17 cellular contexts compared by ENCODE assay signal in genomic region chr3:25901796-25902195, GRCh38.
A peak's percentile ranks its signal among the peaks of the same experiment; 100 is the strongest.
DNase-seq lines count a peak whose midpoint lies in the region; ATAC-seq and TF ChIP-seq lines count a peak whose summit lies in the region.
"Had no signal": no experiment of that assay in that cellular context is flagged by ENCODE, and none has a peak within 500 bp of the region (broad histone marks: within the 10 kb centered on the region; RNA-seq: fewer than 3 reads in every experiment).

No MANE protein-coding gene starts in this region.

- no peaks in the 10 kb centered on the region for H3K9me3 Mint-ChIP-seq in CD4-positive, alpha-beta memory T cell
- peaks cover 0 to 2% (median 0%) of the 10 kb centered on the region in 9 donors for H3K9me3 Mint-ChIP-seq in naive thymus-derived CD8-positive, alpha-beta T cell

- peak overlapping the region in 7 of 8 donors; percentile 17 to 65 (median 51) for H3K4me3 Mint-ChIP-seq in CD4-positive, alpha-beta memory T cell
- H3K4me3 Mint-ChIP-seq in naive thymus-derived CD8-positive, alpha-beta T cell, result peak overlapping the region in 3 of 10 donors; percentile 1 to 34 (median 1)
- H3K4me3 Mint-ChIP-seq: CD14-positive monocyte had no signal

- intact Hi-C loops in CD4-positive, alpha-beta memory T cell (cut with micrococcal nuclease), result no loop called here

- H3K27ac ChIP-seq in CD4-positive, alpha-beta memory T cell (ENCODE audit: low read depth, low read length), result no peak overlapping the region
- H3K27ac ChIP-seq in VCaP, result peak overlapping the region; percentile 59

- H3K4me1 ChIP-seq in CD4-positive, alpha-beta memory T cell (ENCODE audit: insufficient read depth, low read length), result peaks cover 26% of the 10 kb centered on the region

- DNase-seq in CD4-positive, alpha-beta memory T cell, result peak; percentile 41 to 55 (median 47)
- peak; percentile 34 for DNase-seq in Jurkat, Clone E6-1 (ENCODE audit: low read depth, low spot score)
- DNase-seq in naive thymus-derived CD8-positive, alpha-beta T cell, result peak in 3 of 10 donors; percentile 13 to 47 (median 36)
- no peak for DNase-seq in H7
- DNase-seq in D341Med (ENCODE audit: low spot score), result no peak
- DNase-seq: ACHN, KG1, NCI-H1417 treated with DMSO at 0.1 percent for 48 hours, NCI-H187 treated with DMSO at 0.1 percent for 48 hours, NCI-H2227 treated with DMSO at 0.1 percent for 48 hours, NCI-H524, SIG-M5 had no signal

- peak overlapping the region in 3 of 7 donors; percentile 14 to 57 (median 22) for H3K27ac Mint-ChIP-seq in CD4-positive, alpha-beta memory T cell
- H3K27ac Mint-ChIP-seq in naive thymus-derived CD8-positive, alpha-beta T cell, result peak overlapping the region in 1 of 10 donors; percentile 1
- H3K27ac Mint-ChIP-seq: CD14-positive monocyte had no signal

- H3K4me1 Mint-ChIP-seq in CD4-positive, alpha-beta memory T cell, result peaks cover 23 to 42% (median 31%) of the 10 kb centered on the region in 4 donors
- peaks cover 2 to 19% (median 14%) of the 10 kb centered on the region in 4 donors for H3K4me1 Mint-ChIP-seq in naive thymus-derived CD8-positive, alpha-beta T cell
- H3K4me1 Mint-ChIP-seq: CD14-positive monocyte had no signal

- peak; percentile 42 to 79 for ATAC-seq in naive thymus-derived CD8-positive, alpha-beta T cell
- no peak for ATAC-seq in HG02884 (IDR thresholded peaks at IDR 0.05; ENCODE audit: unreplicated experiment)
- ATAC-seq: HepG2, SK-N-SH treated with all-trans-retinoic acid at 6 μM for 48 hours had no signal

- no peaks in the 10 kb centered on the region for H3K36me3 Mint-ChIP-seq in CD4-positive, alpha-beta memory T cell
- peaks cover 0 to 3% (median 0%) of the 10 kb centered on the region in 3 donors for H3K36me3 Mint-ChIP-seq in naive thymus-derived CD8-positive, alpha-beta T cell
- H3K36me3 Mint-ChIP-seq: CD14-positive monocyte had no signal

- POLR2A ChIA-PET in CD4-positive, alpha-beta memory T cell (lab: Charles Lee; ENCODE audit: partially characterized antibody), result interaction anchor here (0.9 to 1.3 kb wide), 2 partner anchors 10 to 119 kb away, joined by 3 to 5 read pairs; partner anchors contain the start of gene NGLY1
- POLR2A ChIA-PET in naive thymus-derived CD8-positive, alpha-beta T cell (lab: Charles Lee), result no interaction called here

- no peaks in the 10 kb centered on the region for H3K27me3 ChIP-seq in CD4-positive, alpha-beta memory T cell (ENCODE audit: insufficient read depth, low read length)
- H3K27me3 ChIP-seq in H7 (ENCODE audit: control insufficient read depth, insufficient read depth, low read length), result no peaks in the 10 kb centered on the region

- no peaks in the 10 kb centered on the region for H3K9me3 ChIP-seq in CD4-positive, alpha-beta memory T cell (ENCODE audit: control insufficient read depth in 1 of 2, low read length in 2 of 2)

- no peak overlapping the region for H3K4me3 ChIP-seq in CD4-positive, alpha-beta memory T cell (ENCODE audit: low read length in 2 of 2)
- H3K4me3 ChIP-seq in Jurkat, Clone E6-1 (ENCODE audit: low read length), result no peak overlapping the region
- no peak overlapping the region for H3K4me3 ChIP-seq in H7 (ENCODE audit: insufficient read depth, low read depth, low read length)

- no peaks in the 10 kb centered on the region for H3K36me3 ChIP-seq in CD4-positive, alpha-beta memory T cell (ENCODE audit: insufficient read depth, low read length)
- no peaks in the 10 kb centered on the region for H3K36me3 ChIP-seq in H7 (replicated peaks; ENCODE audit: control insufficient read depth, insufficient read depth, low read length)

- CTCF ChIA-PET in CD4-positive, alpha-beta memory T cell (lab: Charles Lee; ENCODE audit: partially characterized antibody), result interaction anchor here (1.1 to 1.4 kb wide), 3 partner anchors 9 to 254 kb away, joined by 3 to 7 read pairs (median 5); no protein-coding TSS in a partner anchor

- peaks cover 0 to 1% of the 10 kb centered on the region in 2 donors for H3K27me3 Mint-ChIP-seq in CD4-positive, alpha-beta memory T cell
- H3K27me3 Mint-ChIP-seq in naive thymus-derived CD8-positive, alpha-beta T cell, result peaks cover 0 to 4% (median 0%) of the 10 kb centered on the region in 5 donors

- no peak for TF ChIP-seq CTCF in VCaP (conservative IDR thresholded peaks at IDR 0.05)

Comparison
In these comparisons a context has a peak if more than half of its experiments do, and no peak if none do; other contexts are left out.
1. DNase-seq: peak in CD4-positive, alpha-beta memory T cell (5 of 5) and Jurkat, Clone E6-1 (single experiment); none in H7 (single experiment) and D341Med (single experiment).